Comparison of ENCODE assay signal across 20 cellular contexts in genomic region chr12:106071686-106072085, GRCh38.
A peak's percentile ranks its signal among the peaks of the same experiment; 100 is the strongest.
DNase-seq lines count a peak whose midpoint lies in the region; FAIRE-seq and TF ChIP-seq lines count a peak whose summit lies in the region.
"Had no signal": no experiment of that assay in that cellular context is flagged by ENCODE, and none has a peak within 500 bp of the region (broad histone marks: within the 10 kb centered on the region; RNA-seq: fewer than 3 reads in every experiment).

No MANE protein-coding gene starts in this region.

- H3K9me3 ChIP-seq in astrocyte (ENCODE audit: insufficient read depth, low read depth, low read length) (no peaks in the 10 kb centered on the region), thyroid gland (no peaks in the 10 kb centered on the region)
- H3K9me3 ChIP-seq: MG63 had no signal

- peaks cover 40% of the 10 kb centered on the region for H3K4me1 Mint-ChIP-seq in astrocyte (ENCODE audit: low read depth, unreplicated experiment)
- H3K4me1 Mint-ChIP-seq: CD4-positive, CD25-positive, alpha-beta regulatory T cell had no signal

- 81 to 83% methylated on average over 4 of the region's 4 CpGs for WGBS in thyroid gland, 2 donors

- no peak overlapping the region for H3K27ac ChIP-seq in astrocyte (ENCODE audit: low read depth, low read length)
- peak overlapping the region; percentile 33 for H3K27ac ChIP-seq in temporal lobe (ENCODE audit: low read depth, low read length)
- no peak overlapping the region for H3K27ac ChIP-seq in thyroid gland
- H3K27ac ChIP-seq: PC-9 had no signal

- H3K36me3 ChIP-seq in astrocyte (ENCODE audit: insufficient read depth, low read length), result peaks cover 34% of the 10 kb centered on the region
- H3K36me3 ChIP-seq in thyroid gland, result peaks cover 2 to 6% of the 10 kb centered on the region in 2 donors
- H3K36me3 ChIP-seq: MG63 had no signal

- H2AFZ ChIP-seq in astrocyte (ENCODE audit: low read depth, low read length), result no peak overlapping the region
- H2AFZ ChIP-seq: PC-9 had no signal

- no peak overlapping the region for H3K9ac ChIP-seq in astrocyte (ENCODE audit: low read length)

- H3K27me3 ChIP-seq in astrocyte (ENCODE audit: insufficient read depth, low read length) (no peaks in the 10 kb centered on the region), thyroid gland (no peaks in the 10 kb centered on the region)
- H3K27me3 ChIP-seq: MG63 had no signal

- DNase-seq in GM03348 (ENCODE audit: low spot score) (peak; percentile 42), astrocyte (ENCODE audit: low read depth) (no peak), left kidney (ENCODE audit: low read depth, low spot score) (peak; percentile 26), thyroid gland (no peak), anterior cingulate cortex (lab: John Stamatoyannopoulos, UW) (no peak), NCI-H524 (lab: John Stamatoyannopoulos, UW) (no peak)
- no peak for DNase-seq in stimulated activated CD8-positive, alpha-beta memory T cell treated with anti-CD3 and anti-CD28 coated beads, Interleukin-4, amount 100 ng/mL, for 48 hours
- DNase-seq: CD4-positive, CD25-positive, alpha-beta regulatory T cell; DMS79; GDM1; GOT3; KG1; MG63; NCI-H1092 treated with DMSO at 0.1 percent for 48 hours; NCI-H1694; NCI-H2107; NCI-H345; NCI-H69; PC-9 had no signal

- no peak overlapping the region for H3K4me2 ChIP-seq in astrocyte (ENCODE audit: low read length)
- H3K4me2 ChIP-seq: PC-9 had no signal

- no peak overlapping the region for H3K4me3 ChIP-seq in astrocyte (ENCODE audit: insufficient read depth, low read depth, low read length)
- no peak overlapping the region for H3K4me3 ChIP-seq in thyroid gland (replicated peaks in 1 of 3)
- H3K4me3 ChIP-seq: MG63, PC-9 had no signal

- peaks cover 6% of the 10 kb centered on the region for H3K79me2 ChIP-seq in astrocyte (ENCODE audit: insufficient read depth, low read length)

- intact Hi-C loops in thyroid gland (cut with DNase I), result no loop called here

- no peaks in the 10 kb centered on the region for H3K9me3 Mint-ChIP-seq in astrocyte (ENCODE audit: unreplicated experiment)
- H3K9me3 Mint-ChIP-seq: CD4-positive, CD25-positive, alpha-beta regulatory T cell had no signal

- peak overlapping the region; percentile 47 for H3K27ac Mint-ChIP-seq in astrocyte (ENCODE audit: unreplicated experiment)
- H3K27ac Mint-ChIP-seq: CD4-positive, CD25-positive, alpha-beta regulatory T cell had no signal

- no peaks in the 10 kb centered on the region for H3K27me3 Mint-ChIP-seq in astrocyte (ENCODE audit: low read depth, unreplicated experiment)

- FAIRE-seq in astrocyte (lab: Jason Lieb, UNC), result no peak

- TF ChIP-seq POLR2A in thyroid gland (IDR thresholded peaks at IDR 0.05), result no peak

- no peak overlapping the region for H3K4me3 Mint-ChIP-seq in astrocyte (ENCODE audit: unreplicated experiment)
- H3K4me3 Mint-ChIP-seq: CD4-positive, CD25-positive, alpha-beta regulatory T cell had no signal

- TF ChIP-seq CTCF in astrocyte (IDR thresholded peaks at IDR 0.05; ENCODE audit: insufficient read depth, low read depth, low read length) (no peak), thyroid gland (IDR thresholded peaks at IDR 0.05) (no peak)

- peaks cover 49% of the 10 kb centered on the region for H3K36me3 Mint-ChIP-seq in astrocyte (ENCODE audit: low read depth, unreplicated experiment)
- H3K36me3 Mint-ChIP-seq: CD4-positive, CD25-positive, alpha-beta regulatory T cell had no signal

- no peaks in the 10 kb centered on the region for H4K20me1 ChIP-seq in astrocyte (ENCODE audit: insufficient read depth, low read length)

- H3K4me1 ChIP-seq in astrocyte (ENCODE audit: insufficient read depth, low read length) (peaks cover 17% of the 10 kb centered on the region), thyroid gland (peaks cover 0 to 6% of the 10 kb centered on the region in 2 donors)

Comparison
In these comparisons a context has a peak if more than half of its experiments do, and no peak if none do; other contexts are left out.
1. DNase-seq: peak in GM03348 (single experiment) and left kidney (single experiment); none in astrocyte (single experiment), stimulated activated CD8-positive, alpha-beta memory T cell treated with anti-CD3 and anti-CD28 coated beads, Interleukin-4, amount 100 ng/mL, for 48 hours (single experiment), thyroid gland (0 of 2), anterior cingulate cortex (0 of 58) and NCI-H524 (0 of 2).